In genomic region chr11:130601141-130601540, GRCh38 we compare ENCODE assay signal across 11 cellular contexts.
DNase-seq lines count a peak whose midpoint lies in the region; ATAC-seq, FAIRE-seq and TF ChIP-seq lines count a peak whose summit lies in the region.
"Had no signal": no experiment of that assay in that cellular context is flagged by ENCODE, and none has a peak within 500 bp of the region (broad histone marks: within the 10 kb centered on the region; RNA-seq: fewer than 3 reads in every experiment).

No MANE protein-coding gene starts in this region.

- no peak for FAIRE-seq in GM12891 (lab: Jason Lieb, UNC)
- FAIRE-seq: TTC549 had no signal

- H3K79me2 ChIP-seq in hepatocyte, result no peaks in the 10 kb centered on the region

- TF ChIP-seq CTCF in astrocyte of the cerebellum (IDR thresholded peaks at IDR 0.05; ENCODE audit: low read depth, low read length, missing control alignments) (no peak), hepatocyte (IDR thresholded peaks at IDR 0.05; ENCODE audit: poor library complexity) (no peak)

- H3K4me3 ChIP-seq in astrocyte of the cerebellum (ENCODE audit: low read depth, low read length), result no peak overlapping the region
- H3K4me3 ChIP-seq in hepatocyte, result no peak overlapping the region

- DNase-seq in GM12891 (ENCODE audit: insufficient read length, low spot score) (no peak), astrocyte of the cerebellum (ENCODE audit: low read depth) (peak; percentile 18), hepatocyte (ENCODE audit: low spot score) (peak; percentile 66), retina (peak; percentile 50), HK-2 (ENCODE audit: unreplicated experiment) (no peak)
- DNase-seq in activated CD4-positive, alpha-beta T cell treated with anti-CD3 and anti-CD28 coated beads for 4 hours, result no peak
- DNase-seq: stimulated activated CD4-positive, alpha-beta T cell treated with anti-CD3 and anti-CD28 coated beads, Interleukin-2, amount 100 ng/mL, for 48 hours had no signal

- no peak for TF ChIP-seq POLR2A in GM12891 (IDR thresholded peaks at IDR 0.05; ENCODE audit: low read depth, low read length)

- no peak overlapping the region for H2AFZ ChIP-seq in hepatocyte

- ATAC-seq in HG02840 (IDR thresholded peaks at IDR 0.05; ENCODE audit: low FRiP score, unreplicated experiment) (no peak), HG03159 (IDR thresholded peaks at IDR 0.05; ENCODE audit: unreplicated experiment) (no peak)

- peak overlapping the region; percentile 86 for H3K27ac ChIP-seq in hepatocyte
- H3K27ac ChIP-seq: HL-60 had no signal

- H3K9me3 ChIP-seq in hepatocyte (ENCODE audit: low read depth), result no peaks in the 10 kb centered on the region

- H3K4me1 ChIP-seq in hepatocyte (ENCODE audit: insufficient read depth), result peaks cover 19% of the 10 kb centered on the region

- in situ Hi-C loops in astrocyte of the cerebellum (cut with HindIII; ENCODE audit: low sequenced_read_pairs), result no loop called here

- H3K27me3 ChIP-seq in hepatocyte, result no peaks in the 10 kb centered on the region

- H4K20me1 ChIP-seq in hepatocyte (ENCODE audit: insufficient read depth, poor library complexity, severe bottlenecking), result no peaks in the 10 kb centered on the region

- 26% methylated on average over 8 of the region's 8 CpGs for WGBS in hepatocyte (ENCODE audit: low lambda C conversion rate, missing lambda C conversion rate)

- no peaks in the 10 kb centered on the region for H3K36me3 ChIP-seq in hepatocyte (replicated peaks; ENCODE audit: insufficient read depth, low read depth)

- no peak overlapping the region for H3K4me2 ChIP-seq in hepatocyte

- H3K9me2 ChIP-seq in hepatocyte (replicated peaks; ENCODE audit: insufficient read depth), result no peaks in the 10 kb centered on the region

TF ChIP-seq in GM12891, 5 proteins besides CTCF, POLR2A, EP300 and RAD21:
- TF ChIP-seq POLR2AphosphoS5 (IDR thresholded peaks at IDR 0.05; ENCODE audit: low read depth, low read length), result no peak
- peak; percentile 84 for TF ChIP-seq SPI1 (IDR thresholded peaks at IDR 0.05; ENCODE audit: low read depth, low read length)

Comparison
In these comparisons a context has a peak if more than half of its experiments do, and no peak if none do; other contexts are left out.
1. DNase-seq: peak in astrocyte of the cerebellum (single experiment), hepatocyte (single experiment) and retina (single experiment); none in GM12891 (single experiment), HK-2 (single experiment) and activated CD4-positive, alpha-beta T cell treated with anti-CD3 and anti-CD28 coated beads for 4 hours (0 of 2).